Comparison of ENCODE assay signal across 7 cellular contexts in the genomic region with DNA sequence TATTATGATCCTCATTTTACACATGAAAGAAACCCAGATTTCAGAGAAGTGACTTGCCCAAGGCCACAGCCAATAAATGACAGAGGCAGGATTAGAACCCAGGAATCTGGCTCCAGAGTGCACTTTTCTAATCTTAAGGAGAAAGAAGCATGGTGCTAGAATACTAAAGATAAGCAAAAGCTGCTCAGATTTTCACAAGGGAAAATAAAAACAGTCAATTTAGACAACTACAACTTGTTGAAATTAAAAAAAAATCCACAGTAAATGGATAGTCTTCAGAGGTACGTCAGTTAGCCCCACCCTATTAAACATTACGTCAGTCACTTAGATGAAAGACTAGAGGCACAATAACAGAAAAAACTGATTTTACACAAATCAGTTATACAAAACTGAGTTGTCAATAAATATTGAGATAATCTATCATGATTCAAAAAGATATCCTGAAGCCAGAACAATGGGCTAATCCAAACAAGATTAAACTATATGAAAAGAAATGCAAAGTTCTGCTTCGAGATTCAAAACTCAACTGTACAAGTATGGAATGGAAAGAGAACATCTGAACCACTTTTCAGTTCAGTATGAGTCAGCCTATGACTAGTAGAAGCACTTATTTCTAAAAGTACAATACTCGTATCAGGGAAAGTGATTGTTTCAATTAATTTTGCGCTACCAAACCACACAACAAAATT. TPM values are rescaled to one million over a fixed set of nuclear protein-coding genes. Genes with fewer than 3 reads are reported as not detected.
DNase-seq lines count a peak whose midpoint lies in the region; ATAC-seq and TF ChIP-seq lines count a peak whose summit lies in the region.

No MANE protein-coding gene starts in this region.

- H3K4me3 ChIP-seq in heart left ventricle, result peak overlapping the region in 5 of 12 donors; percentile 0 to 17 (median 13)
- no peak overlapping the region for H3K4me3 ChIP-seq in testis
- no peak overlapping the region for H3K4me3 ChIP-seq in prostate gland

- H3K4me1 ChIP-seq in heart left ventricle (peaks cover 4 to 85% (median 75%) of the 10 kb centered on the region in 12 donors), testis (peaks cover 68% of the 10 kb centered on the region), prostate gland (replicated peaks) (peaks cover 4% of the 10 kb centered on the region)

- DNase-seq in heart left ventricle (no peak), testis (no peak), epidermal melanocyte (ENCODE audit: insufficient read length, low spot score) (no peak), prostate gland (ENCODE audit: low spot score) (no peak)

- WGBS in heart left ventricle, 4 donors, result 19 to 37% (median 24%) methylated on average over 5 of the region's 5 CpGs
- WGBS in testis, 2 donors, result 28 to 45% methylated on average over 5 of the region's 5 CpGs
- WGBS in prostate gland, result 49% methylated on average over 5 of the region's 5 CpGs

- H3K36me3 ChIP-seq in heart left ventricle, result peaks cover 0 to 8% (median 3%) of the 10 kb centered on the region in 9 donors
- H3K36me3 ChIP-seq in testis (ENCODE audit: low read depth, missing control alignments), result no peaks in the 10 kb centered on the region
- H3K36me3 ChIP-seq in prostate gland, result no peaks in the 10 kb centered on the region

- TF ChIP-seq POLR2A in heart left ventricle (IDR thresholded peaks at IDR 0.05), result no peak
- TF ChIP-seq POLR2A in testis (IDR thresholded peaks at IDR 0.05), result no peak
- TF ChIP-seq POLR2A in prostate gland (IDR thresholded peaks at IDR 0.05), result no peak

- H3K27me3 ChIP-seq in heart left ventricle, result no peaks in the 10 kb centered on the region
- no peaks in the 10 kb centered on the region for H3K27me3 ChIP-seq in testis
- H3K27me3 ChIP-seq in prostate gland (replicated peaks; ENCODE audit: insufficient read depth), result no peaks in the 10 kb centered on the region

- no peaks in the 10 kb centered on the region for H3K9me3 ChIP-seq in heart left ventricle
- no peaks in the 10 kb centered on the region for H3K9me3 ChIP-seq in testis
- H3K9me3 ChIP-seq in prostate gland, result no peaks in the 10 kb centered on the region

- intact Hi-C loops in heart left ventricle (cut with DNase I), result loop anchor here in 2 of 10 donors (10.0 kb wide), 1 partner anchor 176 kb away; the partner anchor contains the start of genes ABITRAM (in 2 of the 2) and ELP1 (in 2 of the 2)
- intact Hi-C loops in testis (cut with DNase I; ENCODE audit: low total_unique reads), result no loop called here
- intact Hi-C loops in prostate gland (cut with DNase I), result no loop called here

- no peak for TF ChIP-seq CTCF in VCaP (conservative IDR thresholded peaks at IDR 0.05)
- no peak for TF ChIP-seq CTCF in heart left ventricle (IDR thresholded peaks at IDR 0.05)
- TF ChIP-seq CTCF in testis (IDR thresholded peaks at IDR 0.05), result no peak
- no peak for TF ChIP-seq CTCF in prostate gland (IDR thresholded peaks at IDR 0.05)

- ATAC-seq in GM19023 (IDR thresholded peaks at IDR 0.05; ENCODE audit: unreplicated experiment) (peak; percentile 72), HG02973 (IDR thresholded peaks at IDR 0.05; ENCODE audit: unreplicated experiment) (peak; percentile 88), heart left ventricle (peak in 3 of 4 donors; percentile 52 to 72 (median 64))

- H3K27ac ChIP-seq in VCaP, result peak overlapping the region; percentile 26
- H3K27ac ChIP-seq in heart left ventricle, result peak overlapping the region; percentile 49 to 89 (median 80)
- peak overlapping the region; percentile 76 to 95 for H3K27ac ChIP-seq in testis
- H3K27ac ChIP-seq in prostate gland, result peak overlapping the region in 1 of 2 donors; percentile 17

RNA-seq across cellular contexts. Expression of gene TMEM245, which starts 9.3 kb away (rescaled TPM):
- total RNA-seq in heart left ventricle (100 to 1,000 TPM in 5 of 9 donors, 10 to 100 TPM in 4; 84.4 to 174 (median 103) TPM), testis (10 to 100 TPM; 63.6 to 67.6 TPM), prostate gland (10 to 100 TPM; 57.7 to 82.1 TPM)
- polyA plus RNA-seq in heart left ventricle (10 to 100 TPM; 16.7 to 79.7 TPM), testis (ENCODE audit: insufficient read depth, low read depth, low replicate concordance) (44.9 TPM)

RNA-seq across cellular contexts. Expression of gene FRRS1L, which starts 56.6 kb away (rescaled TPM):
- 1 to 10 TPM in 7 of 9 donors, under 1 TPM in 2; 0.42 to 2.5 (median 1.8) TPM for total RNA-seq in heart left ventricle
- polyA plus RNA-seq in heart left ventricle, result under 1 TPM; 0.04 to 0.08 TPM
- total RNA-seq in testis, result 1 to 10 TPM; 5.3 to 9.3 TPM
- 6.0 TPM for polyA plus RNA-seq in testis (ENCODE audit: insufficient read depth, low read depth, low replicate concordance)
- total RNA-seq in prostate gland, result 10 to 100 TPM in 1 of 2 donors, 1 to 10 TPM in 1; 1.6 to 11.9 TPM
